ENCODE assay signal across 8 cellular contexts in genomic region chr1:47432071-47433036, GRCh38. TPM values are rescaled to one million over a fixed set of nuclear protein-coding genes. Genes with fewer than 3 reads are reported as not detected.
A peak's percentile ranks its signal among the peaks of the same experiment; 100 is the strongest.
DNase-seq lines count a peak whose midpoint lies in the region; FAIRE-seq and TF ChIP-seq lines count a peak whose summit lies in the region.

No MANE protein-coding gene starts in this region.

- TF ChIP-seq POLR2A in breast epithelium (IDR thresholded peaks at IDR 0.05): no peak

- peak overlapping the region in 2 of 3 donors; percentile 7 to 51 for H3K4me3 ChIP-seq in breast epithelium
- H3K4me3 ChIP-seq in small intestine (ENCODE audit: low read depth in 1 of 2, low read length in 2 of 2): no peak overlapping the region

- H3K27me3 ChIP-seq in breast epithelium (peaks cover 0 to 53% of the 10 kb centered on the region in 2 donors), small intestine (ENCODE audit: control insufficient read depth in 2 of 2, insufficient read depth in 2 of 2, low read length in 2 of 2) (peaks cover 0 to 14% of the 10 kb centered on the region in 2 donors)

- H3K36me3 ChIP-seq in breast epithelium: no peaks in the 10 kb centered on the region
- no peaks in the 10 kb centered on the region for H3K36me3 ChIP-seq in small intestine (ENCODE audit: control insufficient read depth in 2 of 2, insufficient read depth in 2 of 2, low read length in 2 of 2)

- intact Hi-C loops in breast epithelium (cut with DNase I; ENCODE audit: low total_unique reads): no loop called here

- H3K27ac ChIP-seq in breast epithelium (no peak overlapping the region), small intestine (ENCODE audit: low read depth in 1 of 2, low read length in 1 of 2) (no peak overlapping the region)

- 26 to 65% (median 53%) methylated on average over 32 of the region's 32 CpGs for whole genome bisulfite sequencing in small intestine, 3 donors

- H3K4me1 ChIP-seq in breast epithelium: peaks cover 6 to 16% of the 10 kb centered on the region in 2 donors
- peaks cover 0 to 4% of the 10 kb centered on the region in 2 donors for H3K4me1 ChIP-seq in small intestine (ENCODE audit: control insufficient read depth in 2 of 2, insufficient read depth in 1 of 2, low read depth in 1 of 2, low read length in 1 of 2)

- H3K9me3 ChIP-seq in breast epithelium: no peaks in the 10 kb centered on the region
- H3K9me3 ChIP-seq in small intestine (ENCODE audit: control insufficient read depth, low read depth): no peaks in the 10 kb centered on the region

- peak in 2 of 3 experiments; percentile 11 to 33 for DNase-seq in NCI-H1417 (lab: John Stamatoyannopoulos, UW)
- DNase-seq in NCI-H1417 treated with DMSO at 0.1 percent for 48 hours (lab: John Stamatoyannopoulos, UW): no peak
- peak; percentile 58 for DNase-seq in LHCN-M2 (ENCODE audit: low read depth)
- peak; percentile 81 for DNase-seq in UCSD-AML1 (lab: John Stamatoyannopoulos, UW; ENCODE audit: unreplicated experiment)
- peak; percentile 66 to 80 for DNase-seq in breast epithelium (ENCODE audit: low spot score in 2 of 2)
- peak; percentile 78 for DNase-seq in iPS-NIHi11 (ENCODE audit: low spot score)
- peak; percentile 56 for DNase-seq in small intestine
- no peak for DNase-seq in NCI-H2196 treated with DMSO at 0.1 percent for 48 hours (lab: John Stamatoyannopoulos, UW; ENCODE audit: unreplicated experiment)

- FAIRE-seq in small intestine (lab: Jason Lieb, UNC): no peak

- peak in 2 of 3 donors; percentile 69 to 74 for TF ChIP-seq CTCF in breast epithelium (IDR thresholded peaks at IDR 0.05)

RNA-seq across cellular contexts. Expression of gene FOXD2, which starts 5.5 kb away (rescaled TPM):
- total RNA-seq in LHCN-M2 (2014; rRNA removed): 0.26 and 0.40 TPM in 2 replicates
- polyA plus RNA-seq in LHCN-M2 (2012): 0.29 TPM
- total RNA-seq in breast epithelium: under 1 TPM in 2 of 3 donors, not detected in 1; 0.32 to 0.33 TPM
- under 1 TPM; 0.19 to 0.27 (median 0.22) TPM for polyA plus RNA-seq in small intestine

RNA-seq across cellular contexts. Expression of gene FOXE3, which starts 16.3 kb away (rescaled TPM):
- total RNA-seq in LHCN-M2 (2014; rRNA removed) (not detected in 2 replicates), breast epithelium (not detected)
- 0.04 TPM for polyA plus RNA-seq in LHCN-M2 (2012)
- not detected for polyA plus RNA-seq in small intestine

Comparison
In these comparisons a context has a peak if more than half of its experiments do, and no peak if none do; other contexts are left out.
1. DNase-seq: peak in NCI-H1417 (2 of 3), LHCN-M2 (single experiment), UCSD-AML1 (single experiment), breast epithelium (2 of 2), iPS-NIHi11 (single experiment) and small intestine (single experiment); none in NCI-H1417 treated with DMSO at 0.1 percent for 48 hours (single experiment) and NCI-H2196 treated with DMSO at 0.1 percent for 48 hours (single experiment).
2. H3K4me3 ChIP-seq: peak in breast epithelium (2 of 3); none in small intestine (0 of 2).